In genomic region chr19:1876494-1877279, GRCh38 we compare ENCODE assay signal across 8 cellular contexts. TPM values are rescaled to one million over a fixed set of nuclear protein-coding genes. Genes with fewer than 3 reads are reported as not detected.
DNase-seq lines count a peak whose midpoint lies in the region; TF ChIP-seq lines count a peak whose summit lies in the region.
"Not testable (repeated sequence)": the region's sequence is repeated elsewhere in the genome, so short reads cannot be mapped to it uniquely, and the experiment has no call there.

No MANE protein-coding gene starts in this region.

- H3K36me3 Mint-ChIP-seq in HFFc6 (ENCODE audit: low read depth): peaks cover 16% of the 10 kb centered on the region; the same call in 1 of the 2 replicates
- peaks cover 13% of the 10 kb centered on the region for H3K36me3 Mint-ChIP-seq in activated T-helper 1 cell treated with anti-CD3 and anti-CD28 coated beads, Interleukin-12 subunit alpha, Interleukin-12 subunit beta, Interleukin-2, Interleukin-4 antibody, amounts not matched to agents 30 ng/mL and 10 ng/mL and 1 ng/mL, durations not matched to agents 14 hours and 24 hours and 36 hours (ENCODE audit: low read depth)
- not testable (repeated sequence) for H3K36me3 Mint-ChIP-seq in neural progenitor cell

- peaks cover 11% of the 10 kb centered on the region; the same call in 1 of the 2 replicates for H4K20me1 ChIP-seq in DOHH2 (ENCODE audit: control insufficient read depth, insufficient read depth, low read depth, low read length)
- peaks cover 30% of the 10 kb centered on the region for H4K20me1 ChIP-seq in neural progenitor cell (ENCODE audit: low read depth)

- not testable (repeated sequence) for DNase-seq in HFFc6; activated T-helper 1 cell treated with anti-CD3 and anti-CD28 coated beads, Interleukin-12 subunit alpha, Interleukin-12 subunit beta, Interleukin-2, Interleukin-4 antibody, amounts not matched to agents 30 ng/mL and 10 ng/mL and 1 ng/mL, durations not matched to agents 14 hours and 24 hours and 36 hours (ENCODE audit: low spot score); neural progenitor cell (ENCODE audit: low spot score); testis
- DNase-seq in NCI-H69 (lab: John Stamatoyannopoulos, UW): peak; percentile 76

- H3K9me2 ChIP-seq in DOHH2 (replicated peaks; ENCODE audit: control insufficient read depth, low read length): not testable (repeated sequence)

- peak overlapping the region; percentile 75 for H3K4me2 ChIP-seq in DOHH2 (ENCODE audit: low read length)
- peak overlapping the region; percentile 92 for H3K4me2 ChIP-seq in neural progenitor cell

- peaks cover 29% of the 10 kb centered on the region for H3K36me3 ChIP-seq in DOHH2 (ENCODE audit: control insufficient read depth, low read length)
- not testable (repeated sequence) for H3K36me3 ChIP-seq in ectodermal cell (ENCODE audit: control insufficient read depth, insufficient read depth, low read length); iPS-18a (ENCODE audit: control insufficient read depth, low read depth, low read length); neural progenitor cell; testis (ENCODE audit: low read depth, missing control alignments)

- H3K4me1 Mint-ChIP-seq in HFFc6 (ENCODE audit: low read depth) (peaks cover 18% of the 10 kb centered on the region), neural progenitor cell (peaks cover 20% of the 10 kb centered on the region)
- peaks cover 20% of the 10 kb centered on the region for H3K4me1 Mint-ChIP-seq in activated T-helper 1 cell treated with anti-CD3 and anti-CD28 coated beads, Interleukin-12 subunit alpha, Interleukin-12 subunit beta, Interleukin-2, Interleukin-4 antibody, amounts not matched to agents 30 ng/mL and 10 ng/mL and 1 ng/mL, durations not matched to agents 14 hours and 24 hours and 36 hours (ENCODE audit: low read depth)

- H3K4me3 ChIP-seq in DOHH2 (ENCODE audit: low read length) (peak overlapping the region; percentile 87), ectodermal cell (ENCODE audit: insufficient read depth, low read depth, low read length) (peak overlapping the region; percentile 57), iPS-18a (ENCODE audit: low read length) (peak overlapping the region; percentile 90), neural progenitor cell (peak overlapping the region; percentile 71), testis (peak overlapping the region; percentile 85 to 93)

- peak overlapping the region; percentile 82 for H3K9ac ChIP-seq in iPS-18a (ENCODE audit: low read length)
- not testable (repeated sequence) for H3K9ac ChIP-seq in neural progenitor cell

- peak overlapping the region; percentile 47 for H3K27ac ChIP-seq in DOHH2 (ENCODE audit: low read depth, low read length)
- H3K27ac ChIP-seq in ectodermal cell (ENCODE audit: insufficient read depth, low read depth, low read length, poor library complexity, severe bottlenecking): peak overlapping the region; percentile 56
- H3K27ac ChIP-seq in iPS-18a (ENCODE audit: low read length); neural progenitor cell: not testable (repeated sequence)
- H3K27ac ChIP-seq in testis: peak overlapping the region; percentile 81 to 88

- not testable (repeated sequence) for TF ChIP-seq POLR2A in testis (IDR thresholded peaks at IDR 0.05)

- H3K4me1 ChIP-seq in DOHH2 (ENCODE audit: control insufficient read depth, low read length) (peaks cover 16% of the 10 kb centered on the region), ectodermal cell (ENCODE audit: control insufficient read depth, insufficient read depth, low read length) (peaks cover 13% of the 10 kb centered on the region), iPS-18a (ENCODE audit: control insufficient read depth, low read depth, low read length) (peaks cover 10% of the 10 kb centered on the region), neural progenitor cell (peaks cover 20% of the 10 kb centered on the region), testis (peaks cover 31% of the 10 kb centered on the region)

- not testable (repeated sequence) for H3K27me3 Mint-ChIP-seq in HFFc6 (ENCODE audit: insufficient read depth); activated T-helper 1 cell treated with anti-CD3 and anti-CD28 coated beads, Interleukin-12 subunit alpha, Interleukin-12 subunit beta, Interleukin-2, Interleukin-4 antibody, amounts not matched to agents 30 ng/mL and 10 ng/mL and 1 ng/mL, durations not matched to agents 14 hours and 24 hours and 36 hours (ENCODE audit: insufficient read depth); neural progenitor cell (ENCODE audit: insufficient read depth, low read depth)

- 8 to 9% methylated on average over 37 to 40 of the region's 53 CpGs for WGBS in ectodermal cell, 2 experiments
- 31 to 47% methylated on average over 25 to 40 of the region's 53 CpGs for WGBS in testis, 2 donors

- H3K79me2 ChIP-seq in DOHH2 (ENCODE audit: control insufficient read depth, low read length) (peaks cover 61% of the 10 kb centered on the region), neural progenitor cell (ENCODE audit: low read depth) (peaks cover 42% of the 10 kb centered on the region)

- peak; percentile 56 for TF ChIP-seq CTCF in DOHH2 (IDR thresholded peaks at IDR 0.05; ENCODE audit: low read depth, low read length, poor library complexity, severe bottlenecking)
- not testable (repeated sequence) for TF ChIP-seq CTCF in HFFc6 (IDR thresholded peaks at IDR 0.05); testis (IDR thresholded peaks at IDR 0.05)
- TF ChIP-seq CTCF in neural progenitor cell (IDR thresholded peaks at IDR 0.05): peak; percentile 53

- peak overlapping the region; percentile 97 for H3K27ac Mint-ChIP-seq in HFFc6
- H3K27ac Mint-ChIP-seq in activated T-helper 1 cell treated with anti-CD3 and anti-CD28 coated beads, Interleukin-12 subunit alpha, Interleukin-12 subunit beta, Interleukin-2, Interleukin-4 antibody, amounts not matched to agents 30 ng/mL and 10 ng/mL and 1 ng/mL, durations not matched to agents 14 hours and 24 hours and 36 hours: peak overlapping the region; percentile 89
- H3K27ac Mint-ChIP-seq in neural progenitor cell: peak overlapping the region; percentile 42

- H3K9me3 ChIP-seq in DOHH2 (ENCODE audit: control insufficient read depth, insufficient read depth, low read length); ectodermal cell (ENCODE audit: control insufficient read depth, low read length); iPS-18a (ENCODE audit: control insufficient read depth, low read depth, low read length); neural progenitor cell (ENCODE audit: low read depth); testis: not testable (repeated sequence)

- H3K4me3 Mint-ChIP-seq in HFFc6 (peak overlapping the region; percentile 97), neural progenitor cell (peak overlapping the region; percentile 90)
- H3K4me3 Mint-ChIP-seq in activated T-helper 1 cell treated with anti-CD3 and anti-CD28 coated beads, Interleukin-12 subunit alpha, Interleukin-12 subunit beta, Interleukin-2, Interleukin-4 antibody, amounts not matched to agents 30 ng/mL and 10 ng/mL and 1 ng/mL, durations not matched to agents 14 hours and 24 hours and 36 hours: peak overlapping the region; percentile 98

- not testable (repeated sequence) for H3K27me3 ChIP-seq in DOHH2 (ENCODE audit: control insufficient read depth, low read length); ectodermal cell (ENCODE audit: control insufficient read depth, insufficient read depth, low read length, poor library complexity, severe bottlenecking); iPS-18a (ENCODE audit: control insufficient read depth, insufficient read depth, low read length); neural progenitor cell; testis

- not testable (repeated sequence) for H3K9me3 Mint-ChIP-seq in HFFc6; activated T-helper 1 cell treated with anti-CD3 and anti-CD28 coated beads, Interleukin-12 subunit alpha, Interleukin-12 subunit beta, Interleukin-2, Interleukin-4 antibody, amounts not matched to agents 30 ng/mL and 10 ng/mL and 1 ng/mL, durations not matched to agents 14 hours and 24 hours and 36 hours; neural progenitor cell

- not testable (repeated sequence) for H3F3A ChIP-seq in DOHH2 (ENCODE audit: control insufficient read depth, insufficient read depth)
- peaks cover 18% of the 10 kb centered on the region for H3F3A ChIP-seq in neural progenitor cell (ENCODE audit: low read depth)

- H2AFZ ChIP-seq in neural progenitor cell (replicated peaks): peak overlapping the region; percentile 78

- intact Hi-C loops in activated T-helper 1 cell treated with anti-CD3 and anti-CD28 coated beads, Interleukin-12 subunit alpha, Interleukin-12 subunit beta, Interleukin-2, Interleukin-4 antibody, amounts not matched to agents 30 ng/mL and 10 ng/mL and 1 ng/mL, durations not matched to agents 14 hours and 24 hours and 36 hours (cut with micrococcal nuclease): loop anchor here (1.0 kb wide), 4 partner anchors 8 to 29 kb away; partner anchors contain the start of genes ADAT3 and SCAMP4
- intact Hi-C loops in testis (cut with DNase I; ENCODE audit: low total_unique reads): not testable (repeated sequence)

RNA-seq across cellular contexts. Expression of gene ABHD17A, which starts 8.6 kb away (rescaled TPM):
- total RNA-seq in HFFc6 (2021; fragmentation: NEBNext Ultra II Directional; extraction: Animal tissue kit (Norgen Biotek cat#: 25700)): 10 to 100 TPM; 61.0 to 80.0 (median 67.9) TPM
- total RNA-seq in activated T-helper 1 cell treated with anti-CD3 and anti-CD28 coated beads, Interleukin-12 subunit alpha, Interleukin-12 subunit beta, Interleukin-2, Interleukin-4 antibody, amounts not matched to agents 30 ng/mL and 10 ng/mL and 1 ng/mL, durations not matched to agents 14 hours and 24 hours and 36 hours: 115 TPM in 2 replicates
- polyA plus RNA-seq in ectodermal cell (2013, experiment 1 of 4): 48.7 TPM
- 44.6 TPM for polyA plus RNA-seq in ectodermal cell (2013, experiment 2 of 4)
- 47.8 TPM for polyA plus RNA-seq in ectodermal cell (2013, experiment 3 of 4)
- polyA plus RNA-seq in ectodermal cell (2013, experiment 4 of 4): 46.8 TPM
- total RNA-seq in neural progenitor cell (ENCODE audit: low replicate concordance) (20.2 and 87.0 TPM in 2 replicates), testis (100 to 1,000 TPM; 127 to 140 TPM)
- polyA plus RNA-seq in testis (ENCODE audit: insufficient read depth, low read depth, low replicate concordance): 51.1 TPM

RNA-seq across cellular contexts. Expression of gene KLF16, which starts 13.3 kb away (rescaled TPM):
- total RNA-seq in HFFc6 (2021; fragmentation: NEBNext Ultra II Directional; extraction: Animal tissue kit (Norgen Biotek cat#: 25700)): 10 to 100 TPM; 37.7 to 48.3 (median 41.6) TPM
- 34.5 and 39.1 TPM in 2 replicates for total RNA-seq in activated T-helper 1 cell treated with anti-CD3 and anti-CD28 coated beads, Interleukin-12 subunit alpha, Interleukin-12 subunit beta, Interleukin-2, Interleukin-4 antibody, amounts not matched to agents 30 ng/mL and 10 ng/mL and 1 ng/mL, durations not matched to agents 14 hours and 24 hours and 36 hours
- 12.7 TPM for polyA plus RNA-seq in ectodermal cell (2013, experiment 1 of 4)
- polyA plus RNA-seq in ectodermal cell (2013, experiment 2 of 4): 14.9 TPM
- 17.7 TPM for polyA plus RNA-seq in ectodermal cell (2013, experiment 3 of 4)
- 15.5 TPM for polyA plus RNA-seq in ectodermal cell (2013, experiment 4 of 4)
- total RNA-seq in neural progenitor cell (ENCODE audit: low replicate concordance) (1.0 and 4.8 TPM in 2 replicates), testis (10 to 100 TPM; 14.7 to 26.5 TPM)
- 13.3 TPM for polyA plus RNA-seq in testis (ENCODE audit: insufficient read depth, low read depth, low replicate concordance)

RNA-seq across cellular contexts. Expression of gene REXO1, which starts 28.4 kb away (rescaled TPM):
- total RNA-seq in HFFc6 (2021; fragmentation: NEBNext Ultra II Directional; extraction: Animal tissue kit (Norgen Biotek cat#: 25700)): 10 to 100 TPM; 32.9 to 38.2 (median 34.6) TPM
- 64.5 and 70.5 TPM in 2 replicates for total RNA-seq in activated T-helper 1 cell treated with anti-CD3 and anti-CD28 coated beads, Interleukin-12 subunit alpha, Interleukin-12 subunit beta, Interleukin-2, Interleukin-4 antibody, amounts not matched to agents 30 ng/mL and 10 ng/mL and 1 ng/mL, durations not matched to agents 14 hours and 24 hours and 36 hours
- 34.6 TPM for polyA plus RNA-seq in ectodermal cell (2013, experiment 1 of 4)
- 34.7 TPM for polyA plus RNA-seq in ectodermal cell (2013, experiment 2 of 4)
- 21.9 TPM for polyA plus RNA-seq in ectodermal cell (2013, experiment 3 of 4)
- polyA plus RNA-seq in ectodermal cell (2013, experiment 4 of 4): 24.1 TPM
- 12.8 and 38.7 TPM in 2 replicates for total RNA-seq in neural progenitor cell (ENCODE audit: low replicate concordance)
- 100 to 1,000 TPM; 149 to 200 TPM for total RNA-seq in testis
- polyA plus RNA-seq in testis (ENCODE audit: insufficient read depth, low read depth, low replicate concordance): 104 TPM

RNA-seq across cellular contexts. Expression of gene ADAT3, which starts 28.5 kb away (rescaled TPM):
- total RNA-seq in HFFc6 (2021; fragmentation: NEBNext Ultra II Directional; extraction: Animal tissue kit (Norgen Biotek cat#: 25700)): 1 to 10 TPM; 2.3 to 4.2 (median 3.0) TPM
- total RNA-seq in activated T-helper 1 cell treated with anti-CD3 and anti-CD28 coated beads, Interleukin-12 subunit alpha, Interleukin-12 subunit beta, Interleukin-2, Interleukin-4 antibody, amounts not matched to agents 30 ng/mL and 10 ng/mL and 1 ng/mL, durations not matched to agents 14 hours and 24 hours and 36 hours: 8.4 and 9.6 TPM in 2 replicates
- polyA plus RNA-seq in ectodermal cell (2013, experiment 1 of 4): 5.0 TPM
- 5.0 TPM for polyA plus RNA-seq in ectodermal cell (2013, experiment 2 of 4)
- polyA plus RNA-seq in ectodermal cell (2013, experiment 3 of 4): 4.2 TPM
- 4.9 TPM for polyA plus RNA-seq in ectodermal cell (2013, experiment 4 of 4)
- total RNA-seq in neural progenitor cell (ENCODE audit: low replicate concordance): 2.4 and 6.5 TPM in 2 replicates
- 10 to 100 TPM; 10.6 to 16.7 TPM for total RNA-seq in testis
- polyA plus RNA-seq in testis (ENCODE audit: insufficient read depth, low read depth, low replicate concordance): 1.1 TPM

RNA-seq across cellular contexts. Expression of gene SCAMP4, which starts 28.5 kb away (rescaled TPM):
- total RNA-seq in HFFc6 (2021; fragmentation: NEBNext Ultra II Directional; extraction: Animal tissue kit (Norgen Biotek cat#: 25700)): 10 to 100 TPM; 51.7 to 84.8 (median 58.5) TPM
- total RNA-seq in activated T-helper 1 cell treated with anti-CD3 and anti-CD28 coated beads, Interleukin-12 subunit alpha, Interleukin-12 subunit beta, Interleukin-2, Interleukin-4 antibody, amounts not matched to agents 30 ng/mL and 10 ng/mL and 1 ng/mL, durations not matched to agents 14 hours and 24 hours and 36 hours: 38.0 and 41.5 TPM in 2 replicates
- 61.4 TPM for polyA plus RNA-seq in ectodermal cell (2013, experiment 1 of 4)
- 72.6 TPM for polyA plus RNA-seq in ectodermal cell (2013, experiment 2 of 4)
- polyA plus RNA-seq in ectodermal cell (2013, experiment 3 of 4): 53.2 TPM
- polyA plus RNA-seq in ectodermal cell (2013, experiment 4 of 4): 48.9 TPM
- total RNA-seq in neural progenitor cell (ENCODE audit: low replicate concordance) (11.5 and 67.6 TPM in 2 replicates), testis (100 to 1,000 TPM in 1 of 2 donors, 10 to 100 TPM in 1; 80.1 to 108 TPM)
- polyA plus RNA-seq in testis (ENCODE audit: insufficient read depth, low read depth, low replicate concordance): 50.1 TPM

Comparison
In these comparisons a context has a peak if more than half of its experiments do, and no peak if none do; other contexts are left out.
1. H3K27ac Mint-ChIP-seq: peak in every context shown above with its lines; median percentile 97 in HFFc6; 89 in activated T-helper 1 cell treated with anti-CD3 and anti-CD28 coated beads, Interleukin-12 subunit alpha, Interleukin-12 subunit beta, Interleukin-2, Interleukin-4 antibody, amounts not matched to agents 30 ng/mL and 10 ng/mL and 1 ng/mL, durations not matched to agents 14 hours and 24 hours and 36 hours; 42 in neural progenitor cell.